In the genomic region with DNA sequence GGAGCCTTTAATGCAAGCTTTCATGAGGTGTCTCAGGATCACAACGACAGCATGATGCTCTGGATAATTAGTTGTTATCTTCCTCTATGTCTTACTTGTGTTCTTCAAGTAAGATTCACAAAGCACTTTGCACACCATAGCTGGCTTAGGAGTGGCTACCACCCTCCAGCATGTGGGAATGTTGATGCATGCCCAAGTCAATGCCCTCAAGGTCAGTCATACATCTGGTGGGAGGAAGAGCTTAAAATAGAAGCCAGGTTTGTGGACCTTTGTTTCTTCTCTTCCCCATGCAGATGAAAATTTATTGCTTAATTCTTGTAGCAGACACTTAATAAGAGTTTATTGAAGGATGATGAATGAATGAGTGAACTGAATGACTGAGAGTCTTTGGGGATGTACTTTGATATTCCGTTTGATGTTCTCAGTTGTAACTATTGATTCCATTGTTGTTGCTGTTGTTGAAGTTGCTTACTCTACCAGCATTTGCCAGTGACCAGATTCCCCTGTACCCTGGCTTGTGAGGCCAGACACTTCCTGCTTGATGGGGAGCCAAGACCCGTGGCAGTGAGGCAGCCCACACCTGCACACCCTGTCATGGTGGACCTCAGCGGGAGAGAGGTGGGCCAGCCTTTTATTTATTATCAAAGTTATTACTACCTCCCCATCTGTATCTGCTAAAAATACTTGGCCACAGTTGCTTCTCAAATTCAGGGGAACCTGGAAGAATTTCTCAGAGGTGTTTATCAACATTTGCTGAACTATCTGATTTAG, we compare ENCODE assay signal across 12 cellular contexts.
A peak's percentile ranks its signal among the peaks of the same experiment; 100 is the strongest.
DNase-seq lines count a peak whose midpoint lies in the region; ATAC-seq and TF ChIP-seq lines count a peak whose summit lies in the region.
"Had no signal": no experiment of that assay in that cellular context is flagged by ENCODE, and none has a peak within 500 bp of the region (broad histone marks: within the 10 kb centered on the region; RNA-seq: fewer than 3 reads in every experiment).

No MANE protein-coding gene starts in this region.

- no peaks in the 10 kb centered on the region for H3K9me2 ChIP-seq in PC-9 (ENCODE audit: insufficient read depth)

- POLR2A ChIA-PET in PC-9 (lab: Charles Lee; ENCODE audit: unreplicated experiment): no interaction called here

- 36 to 47% methylated on average over 4 of the region's 4 CpGs for WGBS in esophagus squamous epithelium, 2 donors
- WGBS in prostate gland: 78% methylated on average over 4 of the region's 4 CpGs

- H3K36me3 ChIP-seq in BLaER1 treated with 17β-estradiol and CSF1 and Interleukin-3, amounts not matched to agents 10 nM and 100 nM: no peaks in the 10 kb centered on the region
- H3K36me3 ChIP-seq in PC-9 (ENCODE audit: low read depth): no peaks in the 10 kb centered on the region
- H3K36me3 ChIP-seq in esophagus squamous epithelium: peaks cover 0 to 15% (median 0%) of the 10 kb centered on the region in 3 donors
- no peaks in the 10 kb centered on the region for H3K36me3 ChIP-seq in prostate gland

- no peaks in the 10 kb centered on the region for H3K79me2 ChIP-seq in PC-9 (ENCODE audit: low read depth)

- H3K9me3 ChIP-seq in BLaER1 treated with 17β-estradiol and CSF1 and Interleukin-3, amounts not matched to agents 10 nM and 100 nM (replicated peaks in 1 of 11): no peaks in the 10 kb centered on the region
- H3K9me3 ChIP-seq in PC-9 (ENCODE audit: insufficient read depth, low read depth): no peaks in the 10 kb centered on the region
- H3K9me3 ChIP-seq in esophagus squamous epithelium: no peaks in the 10 kb centered on the region
- no peaks in the 10 kb centered on the region for H3K9me3 ChIP-seq in prostate gland

- H3K27me3 ChIP-seq in BLaER1 treated with 17β-estradiol and CSF1 and Interleukin-3, amounts not matched to agents 10 nM and 100 nM: no peaks in the 10 kb centered on the region
- no peaks in the 10 kb centered on the region for H3K27me3 ChIP-seq in PC-9 (ENCODE audit: insufficient read depth, low read depth)
- no peaks in the 10 kb centered on the region for H3K27me3 ChIP-seq in esophagus squamous epithelium
- H3K27me3 ChIP-seq in prostate gland (replicated peaks; ENCODE audit: insufficient read depth): no peaks in the 10 kb centered on the region

- TF ChIP-seq POLR2A in esophagus squamous epithelium (IDR thresholded peaks at IDR 0.05) (no peak), prostate gland (IDR thresholded peaks at IDR 0.05) (no peak)

- H3K9ac ChIP-seq in BLaER1 treated with 17β-estradiol and CSF1 and Interleukin-3, amounts not matched to agents 10 nM and 100 nM: no peak overlapping the region

- DNase-seq in PC-9 (no peak), esophagus squamous epithelium (lab: John Stamatoyannopoulos, UW) (no peak), prostate gland (ENCODE audit: low spot score) (no peak), amniotic stem cell (lab: John Stamatoyannopoulos, UW) (no peak), COR-L47 (lab: John Stamatoyannopoulos, UW) (no peak)
- DNase-seq in activated naive CD4-positive, alpha-beta T cell treated with anti-CD3 and anti-CD28 coated beads, Interleukin-2, amount 50 U/mL, for 16 hours: no peak
- DNase-seq: activated naive CD4-positive, alpha-beta T cell; NCI-H1092 treated with DMSO at 0.1 percent for 48 hours; NCI-H748 treated with DMSO at 0.1 percent for 48 hours; SW 1271 had no signal

- H3K4me2 ChIP-seq in BLaER1 treated with 17β-estradiol and CSF1 and Interleukin-3, amounts not matched to agents 10 nM and 100 nM: peak overlapping the region; percentile 15 to 55 (median 35); a peak in 21 of 22 replicates
- no peak overlapping the region for H3K4me2 ChIP-seq in PC-9

- no peak for ATAC-seq in GM18498 (IDR thresholded peaks at IDR 0.05; ENCODE audit: unreplicated experiment)

- intact Hi-C loops in PC-9 (cut with micrococcal nuclease; ENCODE audit: unreplicated experiment) (no loop called here), esophagus squamous epithelium (cut with DNase I) (no loop called here), prostate gland (cut with DNase I) (loop anchor here (5.0 to 10.0 kb wide), 2 partner anchors 55 to 288 kb away; no protein-coding TSS in a partner anchor)

- H3K27ac ChIP-seq in BLaER1 treated with 17β-estradiol and CSF1 and Interleukin-3, amounts not matched to agents 10 nM and 100 nM: peak overlapping the region in 7 of 11 experiments; percentile 1 to 69 (median 33); a peak in 11 of 22 replicates
- H3K27ac ChIP-seq in PC-9 (no peak overlapping the region), esophagus squamous epithelium (peak overlapping the region; percentile 53 to 82 (median 80)), prostate gland (peak overlapping the region; percentile 69 to 74)

- BruUV-seq in PC-9 (replicated peaks; lab: Mats Ljungman, UMichigan): TSS peak; percentile 60

- H3K4me1 ChIP-seq in BLaER1 treated with 17β-estradiol and CSF1 and Interleukin-3, amounts not matched to agents 10 nM and 100 nM: peaks cover 28 to 52% (median 43%) of the 10 kb centered on the region in 10 experiments
- H3K4me1 ChIP-seq in PC-9 (replicated peaks; ENCODE audit: insufficient read depth) (peaks cover 15% of the 10 kb centered on the region), esophagus squamous epithelium (peaks cover 11 to 48% (median 27%) of the 10 kb centered on the region in 3 donors), prostate gland (replicated peaks) (no peaks in the 10 kb centered on the region)

- CTCF ChIA-PET in PC-9 (lab: Charles Lee): no interaction called here

- no peak overlapping the region for H3K4me3 ChIP-seq in BLaER1 treated with 17β-estradiol and CSF1 and Interleukin-3, amounts not matched to agents 10 nM and 100 nM
- no peak overlapping the region for H3K4me3 ChIP-seq in PC-9
- no peak overlapping the region for H3K4me3 ChIP-seq in esophagus squamous epithelium
- H3K4me3 ChIP-seq in prostate gland: no peak overlapping the region

- TF ChIP-seq CTCF in PC-9 (conservative IDR thresholded peaks at IDR 0.05) (no peak), esophagus squamous epithelium (IDR thresholded peaks at IDR 0.05) (no peak), prostate gland (IDR thresholded peaks at IDR 0.05) (no peak)

- H4K20me1 ChIP-seq in BLaER1 treated with 17β-estradiol and CSF1 and Interleukin-3, amounts not matched to agents 10 nM and 100 nM: no peaks in the 10 kb centered on the region
- H4K20me1 ChIP-seq in PC-9 (ENCODE audit: insufficient read depth): no peaks in the 10 kb centered on the region

- no peak overlapping the region for H2AFZ ChIP-seq in PC-9

- H3F3A ChIP-seq in PC-9 (ENCODE audit: insufficient read depth, low read depth): no peaks in the 10 kb centered on the region; the same call in 1 of the 2 replicates
